Comparison of ENCODE assay signal across 17 cellular contexts in the genomic region with DNA sequence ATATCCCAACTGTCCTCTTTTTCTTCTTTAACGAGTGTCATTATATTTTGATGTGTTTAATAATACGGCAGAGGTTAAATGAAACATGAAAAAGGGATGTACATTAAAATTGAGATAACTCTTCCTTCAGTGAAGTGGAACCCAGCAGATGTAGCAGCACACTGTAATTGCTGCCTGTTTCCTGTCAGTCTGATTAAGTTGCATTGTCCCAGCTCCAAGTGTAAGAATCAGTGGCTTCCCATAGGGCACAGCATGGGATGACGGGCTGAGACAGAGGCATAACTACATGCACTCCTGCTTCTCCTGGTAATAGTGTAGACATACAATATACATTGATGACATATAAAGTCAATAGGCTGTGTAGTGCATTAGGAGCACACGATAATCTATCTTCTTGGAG.
DNase-seq lines count a peak whose midpoint lies in the region; TF ChIP-seq lines count a peak whose summit lies in the region.
"Had no signal": no experiment of that assay in that cellular context is flagged by ENCODE, and none has a peak within 500 bp of the region (broad histone marks: within the 10 kb centered on the region; RNA-seq: fewer than 3 reads in every experiment).

No MANE protein-coding gene starts in this region.

- H3K4me1 Mint-ChIP-seq in nephron progenitor cell (peaks cover 57% of the 10 kb centered on the region), MCF 10A (ENCODE audit: insufficient read depth, unreplicated experiment) (peaks cover 15% of the 10 kb centered on the region), endodermal cell (peaks cover 52% of the 10 kb centered on the region)
- H3K4me1 Mint-ChIP-seq: central memory CD8-positive, alpha-beta T cell had no signal

- TF ChIP-seq EP300 in esophagus muscularis mucosa (IDR thresholded peaks at IDR 0.05) = no peak

- CTCF ChIA-PET in MCF 10A (lab: Yijun Ruan, JAX) = interaction anchor here (0.6 kb wide), 1 partner anchor 382 kb away, joined by 3 read pairs; no protein-coding TSS in a partner anchor

- H3K4me3 ChIP-seq in OCI-LY3 (ENCODE audit: low read length) (peak overlapping the region; percentile 45), esophagus muscularis mucosa (no peak overlapping the region), endodermal cell (ENCODE audit: low read length) (no peak overlapping the region)
- H3K4me3 ChIP-seq: ovary, sigmoid colon, uterus had no signal

- H3K27ac Mint-ChIP-seq in nephron progenitor cell = no peak overlapping the region
- no peak overlapping the region for H3K27ac Mint-ChIP-seq in MCF 10A (ENCODE audit: low read depth, unreplicated experiment)
- H3K27ac Mint-ChIP-seq in endodermal cell = no peak overlapping the region

- peaks cover 3% of the 10 kb centered on the region for H3K27me3 Mint-ChIP-seq in nephron progenitor cell (ENCODE audit: low read depth, poor library complexity)
- H3K27me3 Mint-ChIP-seq in MCF 10A (ENCODE audit: insufficient read depth, unreplicated experiment) = no peaks in the 10 kb centered on the region
- H3K27me3 Mint-ChIP-seq in endodermal cell (ENCODE audit: insufficient read depth) = peaks cover 4% of the 10 kb centered on the region
- H3K27me3 Mint-ChIP-seq: central memory CD8-positive, alpha-beta T cell had no signal

- peaks cover 33% of the 10 kb centered on the region for H3K4me1 ChIP-seq in OCI-LY3 (ENCODE audit: low read length)
- H3K4me1 ChIP-seq in esophagus muscularis mucosa = no peaks in the 10 kb centered on the region
- peaks cover 10% of the 10 kb centered on the region for H3K4me1 ChIP-seq in endodermal cell (ENCODE audit: control insufficient read depth, insufficient read depth, low read length)
- H3K4me1 ChIP-seq: uterus had no signal

- H3K79me2 ChIP-seq in OCI-LY3 (ENCODE audit: low read length) = no peaks in the 10 kb centered on the region

- POLR2A ChIA-PET in MCF 10A (lab: Yijun Ruan, JAX) = no interaction called here

- BruUV-seq in MCF 10A (replicated peaks; lab: Mats Ljungman, UMichigan) = no TSS peak

- WGBS in esophagus muscularis mucosa = 71% methylated on average over 4 of the region's 4 CpGs
- WGBS in endodermal cell (ENCODE audit: insufficient coverage in 1 of 2, insufficient read length in 1 of 2), 2 experiments = 80 to 81% methylated on average over 3 to 4 of the region's 4 CpGs

- DNase-seq in A172 (ENCODE audit: low spot score) (peak; percentile 41), EL (peak; percentile 21), esophagus muscularis mucosa (ENCODE audit: extremely low spot score) (peak; percentile 60), nephron progenitor cell (no peak), MCF 10A (ENCODE audit: unreplicated experiment) (no peak), endodermal cell (no peak), anterior cingulate cortex (lab: John Stamatoyannopoulos, UW) (no peak)
- DNase-seq: activated CD4-positive, CD25-positive, alpha-beta regulatory T cell treated with anti-CD3 and anti-CD28 coated beads, Interleukin-2, amount 50 U/mL, for 72 hours; activated gamma-delta T cell; KBM-7; NCI-H1092; ovary; SHP77; sigmoid colon; uterus had no signal

- H3K4me3 Mint-ChIP-seq in nephron progenitor cell (no peak overlapping the region), MCF 10A (ENCODE audit: unreplicated experiment) (no peak overlapping the region), endodermal cell (no peak overlapping the region)
- H3K4me3 Mint-ChIP-seq: central memory CD8-positive, alpha-beta T cell had no signal

- H3K9me3 Mint-ChIP-seq in nephron progenitor cell (no peaks in the 10 kb centered on the region), MCF 10A (ENCODE audit: unreplicated experiment) (no peaks in the 10 kb centered on the region), endodermal cell (no peaks in the 10 kb centered on the region)

- TF ChIP-seq POLR2A in esophagus muscularis mucosa (IDR thresholded peaks at IDR 0.05; ENCODE audit: low read depth) = no peak

- H3K9ac ChIP-seq in OCI-LY3 (ENCODE audit: low read length) (peak overlapping the region; percentile 44), endodermal cell (ENCODE audit: extremely low read depth, low read length, poor library complexity, severe bottlenecking) (no peak overlapping the region)

- no peaks in the 10 kb centered on the region for H3K36me3 ChIP-seq in OCI-LY3 (replicated peaks; ENCODE audit: low read depth, low read length)
- no peaks in the 10 kb centered on the region for H3K36me3 ChIP-seq in esophagus muscularis mucosa
- H3K36me3 ChIP-seq in endodermal cell (ENCODE audit: control insufficient read depth, insufficient read depth, low read length) = no peaks in the 10 kb centered on the region
- H3K36me3 ChIP-seq: ovary, sigmoid colon, uterus had no signal

- H3K4me2 ChIP-seq in OCI-LY3 (ENCODE audit: low read length) = peak overlapping the region; percentile 76

- TF ChIP-seq CTCF in OCI-LY3 (IDR thresholded peaks at IDR 0.05; ENCODE audit: low read depth, low read length) (no peak), esophagus muscularis mucosa (IDR thresholded peaks at IDR 0.05) (no peak), nephron progenitor cell (IDR thresholded peaks at IDR 0.05) (no peak), MCF 10A (IDR thresholded peaks at IDR 0.05; ENCODE audit: unreplicated experiment) (no peak), endodermal cell (conservative IDR thresholded peaks at IDR 0.05) (no peak)

- peak overlapping the region; percentile 37 for H2AFZ ChIP-seq in OCI-LY3 (ENCODE audit: low read depth, low read length)

- no peaks in the 10 kb centered on the region for H3K9me3 ChIP-seq in OCI-LY3 (ENCODE audit: insufficient read depth, low read length)
- H3K9me3 ChIP-seq in esophagus muscularis mucosa = no peaks in the 10 kb centered on the region
- H3K9me3 ChIP-seq in endodermal cell (ENCODE audit: control insufficient read depth, low read length) = no peaks in the 10 kb centered on the region
- H3K9me3 ChIP-seq: ovary, sigmoid colon, uterus had no signal

- H3K27me3 ChIP-seq in OCI-LY3 (ENCODE audit: low read depth, low read length) (no peaks in the 10 kb centered on the region), esophagus muscularis mucosa (no peaks in the 10 kb centered on the region), endodermal cell (ENCODE audit: control insufficient read depth, insufficient read depth, low read length, poor library complexity, severe bottlenecking) (peaks cover 2% of the 10 kb centered on the region)
- H3K27me3 ChIP-seq: ovary, sigmoid colon, uterus had no signal

- H3K27ac ChIP-seq in OCI-LY3 (ENCODE audit: low read length) (peak overlapping the region; percentile 51), esophagus muscularis mucosa (replicated peaks in 1 of 4) (no peak overlapping the region), endodermal cell (ENCODE audit: low read depth, low read length) (no peak overlapping the region)
- H3K27ac ChIP-seq: ovary, sigmoid colon, uterus had no signal

- no peaks in the 10 kb centered on the region for H4K20me1 ChIP-seq in OCI-LY3 (ENCODE audit: insufficient read depth, low read length)

- intact Hi-C loops in esophagus muscularis mucosa (cut with DNase I) (no loop called here), MCF 10A (cut with micrococcal nuclease) (no loop called here)

- no peaks in the 10 kb centered on the region for H3K36me3 Mint-ChIP-seq in nephron progenitor cell (ENCODE audit: low read depth)
- no peaks in the 10 kb centered on the region for H3K36me3 Mint-ChIP-seq in MCF 10A (ENCODE audit: insufficient read depth, unreplicated experiment)
- no peaks in the 10 kb centered on the region for H3K36me3 Mint-ChIP-seq in endodermal cell (ENCODE audit: low read depth)

Comparison
In these comparisons a context has a peak if more than half of its experiments do, and no peak if none do; other contexts are left out.
1. DNase-seq: peak in A172 (single experiment), EL (single experiment) and esophagus muscularis mucosa (single experiment); none in nephron progenitor cell (single experiment), MCF 10A (single experiment), endodermal cell (single experiment) and anterior cingulate cortex (0 of 58).